ENCODE assay signal across 1 cellular context in genomic region chr18:595068-595467, GRCh38.
TF ChIP-seq lines count a peak whose summit lies in the region.

No MANE protein-coding gene starts in this region.

TF ChIP-seq in GM23338, 12 proteins besides CTCF, POLR2A, EP300 and RAD21 (continued from another document):
- no peak for TF ChIP-seq EZH2phosphoT487 (IDR thresholded peaks at IDR 0.05; ENCODE audit: unreplicated experiment)
